11 cellular contexts compared by ENCODE assay signal in the genomic region with DNA sequence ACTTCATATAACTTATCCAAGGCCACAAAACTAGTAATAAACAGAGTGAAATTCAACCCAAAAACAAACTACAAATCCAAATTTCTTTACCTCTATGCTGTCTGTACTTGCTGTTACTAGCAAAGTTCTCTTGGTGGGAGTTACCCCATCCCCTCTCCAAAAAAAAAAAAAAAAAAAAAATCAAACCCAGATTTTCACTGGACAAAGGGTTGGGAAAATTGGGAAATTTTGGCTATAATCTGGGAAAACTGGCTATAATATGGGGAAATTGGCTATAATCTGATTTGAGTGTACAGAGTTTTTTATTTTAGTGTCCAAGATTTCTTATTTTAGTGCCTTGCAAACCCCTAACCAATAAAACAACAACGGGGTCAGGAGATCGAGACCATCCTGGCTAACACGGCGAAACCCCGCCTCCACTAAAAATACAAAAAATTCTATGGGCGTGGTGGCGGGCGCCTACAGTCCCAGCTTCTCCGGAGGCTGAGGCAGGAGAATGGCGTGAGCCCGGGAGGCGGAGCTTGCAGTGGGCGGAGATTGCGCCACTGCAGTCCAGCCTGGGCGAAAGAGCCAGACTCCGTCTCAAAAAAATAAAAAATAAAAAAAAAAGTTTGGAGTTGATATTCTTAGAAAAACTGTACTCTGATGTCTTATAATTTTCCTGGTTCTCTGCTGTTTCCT.
DNase-seq lines count a peak whose midpoint lies in the region; ATAC-seq and TF ChIP-seq lines count a peak whose summit lies in the region.
"Had no signal": no experiment of that assay in that cellular context is flagged by ENCODE, and none has a peak within 500 bp of the region (broad histone marks: within the 10 kb centered on the region; RNA-seq: fewer than 3 reads in every experiment).

No MANE protein-coding gene starts in this region.

- H3K9me3 Mint-ChIP-seq in CD4-positive, CD25-positive, alpha-beta regulatory T cell: peaks cover 0 to 4% (median 0%) of the 10 kb centered on the region in 7 donors
- H3K9me3 Mint-ChIP-seq in effector memory CD8-positive, alpha-beta T cell: no peaks in the 10 kb centered on the region

- peaks cover 27% of the 10 kb centered on the region for H3K36me3 ChIP-seq in CD4-positive, CD25-positive, alpha-beta regulatory T cell (ENCODE audit: control insufficient read depth, insufficient read depth, low read length)
- H3K36me3 ChIP-seq in osteoblast (ENCODE audit: insufficient read depth, low read length): no peaks in the 10 kb centered on the region
- H3K36me3 ChIP-seq: ovary had no signal

- peak overlapping the region; percentile 52 for H3K4me3 ChIP-seq in CD4-positive, CD25-positive, alpha-beta regulatory T cell (ENCODE audit: low read depth, low read length)
- peak overlapping the region; percentile 49 for H3K4me3 ChIP-seq in osteoblast (ENCODE audit: insufficient read depth, low read length)
- H3K4me3 ChIP-seq: ovary had no signal

- H3K27me3 Mint-ChIP-seq in CD4-positive, CD25-positive, alpha-beta regulatory T cell: no peaks in the 10 kb centered on the region
- H3K27me3 Mint-ChIP-seq in effector memory CD8-positive, alpha-beta T cell: no peaks in the 10 kb centered on the region

- H3K4me2 ChIP-seq in osteoblast (ENCODE audit: insufficient read depth, low read length): peak overlapping the region; percentile 81

- peaks cover 43 to 94% (median 71%) of the 10 kb centered on the region in 4 donors for H3K4me1 Mint-ChIP-seq in CD4-positive, CD25-positive, alpha-beta regulatory T cell
- peaks cover 59 to 82% of the 10 kb centered on the region in 2 donors for H3K4me1 Mint-ChIP-seq in effector memory CD8-positive, alpha-beta T cell (ENCODE audit: low read depth in 2 of 2)

- no peaks in the 10 kb centered on the region for H3K27me3 ChIP-seq in CD4-positive, CD25-positive, alpha-beta regulatory T cell (ENCODE audit: control insufficient read depth, insufficient read depth, low read length)
- H3K27me3 ChIP-seq in osteoblast (ENCODE audit: insufficient read depth, low read length): no peaks in the 10 kb centered on the region
- H3K27me3 ChIP-seq: ovary had no signal

- peak overlapping the region; percentile 72 for H3K27ac ChIP-seq in CD4-positive, CD25-positive, alpha-beta regulatory T cell (ENCODE audit: insufficient read depth, low read length, poor library complexity, severe bottlenecking)
- H3K27ac ChIP-seq in osteoblast (ENCODE audit: low read depth, low read length): peak overlapping the region; percentile 96
- H3K27ac ChIP-seq: ovary had no signal

- no peak for ATAC-seq in CD4-positive, CD25-positive, alpha-beta regulatory T cell (ENCODE audit: low read depth in 2 of 2)
- ATAC-seq in effector memory CD8-positive, alpha-beta T cell (replicated peaks): no peak
- ATAC-seq in GM18867 (IDR thresholded peaks at IDR 0.05; ENCODE audit: unreplicated experiment): no peak

- H3K27ac Mint-ChIP-seq in CD4-positive, CD25-positive, alpha-beta regulatory T cell: peak overlapping the region; percentile 82 to 89 (median 88)
- peak overlapping the region; percentile 87 to 93 for H3K27ac Mint-ChIP-seq in effector memory CD8-positive, alpha-beta T cell

- TF ChIP-seq CTCF in osteoblast (IDR thresholded peaks at IDR 0.05; ENCODE audit: extremely low read depth, low read depth, low read length): no peak

- no peaks in the 10 kb centered on the region for H4K20me1 ChIP-seq in osteoblast (ENCODE audit: insufficient read depth, low read length)

- H2AFZ ChIP-seq in osteoblast (ENCODE audit: low read length): peak overlapping the region; percentile 84

- peak overlapping the region in 2 of 4 donors; percentile 7 to 69 for H3K4me3 Mint-ChIP-seq in CD4-positive, CD25-positive, alpha-beta regulatory T cell
- H3K4me3 Mint-ChIP-seq in effector memory CD8-positive, alpha-beta T cell: peak overlapping the region; percentile 39 to 70

- H3K79me2 ChIP-seq in osteoblast (ENCODE audit: insufficient read depth, low read length): peaks cover 14% of the 10 kb centered on the region

- H3K4me1 ChIP-seq in CD4-positive, CD25-positive, alpha-beta regulatory T cell (ENCODE audit: control insufficient read depth, insufficient read depth, low read length, poor library complexity, severe bottlenecking): peaks cover 42% of the 10 kb centered on the region
- H3K4me1 ChIP-seq in osteoblast (ENCODE audit: insufficient read depth, low read length): peaks cover 47% of the 10 kb centered on the region

- no peaks in the 10 kb centered on the region for H3K9me3 ChIP-seq in CD4-positive, CD25-positive, alpha-beta regulatory T cell (ENCODE audit: control insufficient read depth in 2 of 2, low read length in 2 of 2)
- H3K9me3 ChIP-seq in osteoblast (ENCODE audit: low read depth, low read length): no peaks in the 10 kb centered on the region
- H3K9me3 ChIP-seq: ovary had no signal

- peaks cover 36% of the 10 kb centered on the region for H3K36me3 Mint-ChIP-seq in CD4-positive, CD25-positive, alpha-beta regulatory T cell
- peaks cover 7% of the 10 kb centered on the region for H3K36me3 Mint-ChIP-seq in effector memory CD8-positive, alpha-beta T cell (ENCODE audit: insufficient read depth)

- no peak for DNase-seq in CD4-positive, CD25-positive, alpha-beta regulatory T cell
- peak; percentile 80 for DNase-seq in NCI-H2227 (lab: John Stamatoyannopoulos, UW; ENCODE audit: unreplicated experiment)
- no peak for DNase-seq in effector memory CD8-positive, alpha-beta T cell
- no peak for DNase-seq in osteoblast (ENCODE audit: insufficient read length, low spot score, missing footprints)
- no peak for DNase-seq in glomerular visceral epithelial cell (ENCODE audit: extremely low spot score)
- DNase-seq in DMS79 (lab: John Stamatoyannopoulos, UW): no peak
- DNase-seq in DMS53 treated with DMSO at 0.1 percent for 48 hours (lab: John Stamatoyannopoulos, UW; ENCODE audit: unreplicated experiment): no peak
- DNase-seq: DMS153, NCI-H2029, ovary had no signal
